In the genomic region with DNA sequence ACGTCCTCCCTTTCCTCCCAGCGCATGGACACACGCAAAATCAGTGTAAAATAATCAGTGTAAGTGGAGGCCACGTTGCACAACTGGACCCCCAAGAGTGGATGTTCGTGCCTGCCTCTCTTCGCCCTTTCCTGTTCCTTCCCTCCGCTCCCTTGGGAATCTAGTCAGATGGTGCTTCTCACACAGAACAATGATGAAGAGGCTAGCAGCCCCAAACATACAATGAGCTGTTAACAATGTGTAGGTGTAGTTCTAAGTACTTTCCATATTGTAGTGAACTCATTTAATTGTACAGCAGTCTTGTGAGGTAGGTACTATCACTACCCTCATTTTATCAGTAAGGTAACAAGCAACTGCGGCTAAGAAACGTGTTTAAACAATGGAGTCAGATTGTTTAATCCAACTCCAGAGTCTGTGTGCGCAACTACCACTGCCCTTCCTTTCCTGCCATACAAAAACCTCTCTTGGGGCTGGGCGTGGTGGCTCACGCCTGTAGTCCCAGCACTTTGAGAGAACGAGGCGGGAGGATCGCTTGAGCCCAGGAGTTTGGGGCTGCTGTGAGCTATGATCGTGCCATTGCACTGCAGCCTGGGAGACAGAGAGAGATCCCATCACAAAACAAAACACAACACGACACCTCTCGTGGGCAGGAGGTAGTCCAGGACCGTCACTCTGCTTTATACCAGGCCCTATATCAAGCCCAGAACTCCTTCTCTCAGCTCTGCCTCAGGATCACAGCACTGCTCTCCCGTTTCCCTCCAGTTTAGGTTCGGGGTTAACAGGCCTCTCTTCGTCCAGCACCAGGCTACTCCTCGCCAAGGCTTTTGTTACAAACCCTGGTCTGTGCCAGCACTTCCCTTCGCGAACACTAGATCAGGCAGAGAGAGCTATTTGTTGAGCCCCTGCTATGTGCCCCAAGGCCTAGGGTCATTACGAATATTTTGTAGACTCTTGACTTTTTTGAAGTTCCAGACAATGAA, we compare ENCODE assay signal across 8 cellular contexts. TPM values are rescaled to one million over a fixed set of nuclear protein-coding genes. Genes with fewer than 3 reads are reported as not detected.
A peak's percentile ranks its signal among the peaks of the same experiment; 100 is the strongest.
DNase-seq lines count a peak whose midpoint lies in the region; ATAC-seq and TF ChIP-seq lines count a peak whose summit lies in the region.

No MANE protein-coding gene starts in this region.

- H3K4me3 Mint-ChIP-seq in activated T-cell treated with anti-CD3 and anti-CD28 coated beads, Interleukin-2, amount 50 U/mL, for 24 hours, result peak overlapping the region; percentile 54
- H3K4me3 Mint-ChIP-seq in naive thymus-derived CD4-positive, alpha-beta T cell, result peak overlapping the region; percentile 73 to 85 (median 79)

- H3K27me3 Mint-ChIP-seq in activated T-cell treated with anti-CD3 and anti-CD28 coated beads, Interleukin-2, amount 50 U/mL, for 24 hours, result peaks cover 43% of the 10 kb centered on the region
- H3K27me3 Mint-ChIP-seq in naive thymus-derived CD4-positive, alpha-beta T cell, result peaks cover 28 to 45% (median 34%) of the 10 kb centered on the region in 5 donors

- H3K27ac ChIP-seq in SJSA1 (peak overlapping the region; percentile 76), esophagus muscularis mucosa (replicated peaks in 1 of 4) (peak overlapping the region; percentile 91 to 96 (median 92))
- H3K27ac ChIP-seq in naive thymus-derived CD4-positive, alpha-beta T cell (ENCODE audit: low read depth, low read length), result no peak overlapping the region

- peak overlapping the region; percentile 97 for H3K4me3 ChIP-seq in SJSA1
- peak overlapping the region; percentile 79 to 97 (median 96) for H3K4me3 ChIP-seq in esophagus muscularis mucosa
- no peak overlapping the region for H3K4me3 ChIP-seq in naive thymus-derived CD4-positive, alpha-beta T cell (ENCODE audit: low read length)

- H3K4me1 Mint-ChIP-seq in activated T-cell treated with anti-CD3 and anti-CD28 coated beads, Interleukin-2, amount 50 U/mL, for 24 hours (ENCODE audit: low read depth), result peaks cover 5% of the 10 kb centered on the region
- H3K4me1 Mint-ChIP-seq in naive thymus-derived CD4-positive, alpha-beta T cell, result peaks cover 4 to 7% (median 5%) of the 10 kb centered on the region in 7 donors

- no peaks in the 10 kb centered on the region for H3K27me3 ChIP-seq in SJSA1 (replicated peaks)
- H3K27me3 ChIP-seq in esophagus muscularis mucosa, result no peaks in the 10 kb centered on the region
- H3K27me3 ChIP-seq in naive thymus-derived CD4-positive, alpha-beta T cell (ENCODE audit: control insufficient read depth in 2 of 2, insufficient read depth in 2 of 2, low read length in 2 of 2), result no peaks in the 10 kb centered on the region

- H3K4me1 ChIP-seq in SJSA1 (replicated peaks) (peaks cover 15% of the 10 kb centered on the region), esophagus muscularis mucosa (peaks cover 17 to 30% (median 26%) of the 10 kb centered on the region in 4 donors)
- no peaks in the 10 kb centered on the region for H3K4me1 ChIP-seq in naive thymus-derived CD4-positive, alpha-beta T cell (ENCODE audit: control insufficient read depth in 2 of 2, insufficient read depth in 2 of 2, low read length in 2 of 2)

- CTCF ChIA-PET in naive thymus-derived CD4-positive, alpha-beta T cell (lab: Charles Lee), result interaction anchor here (0.6 to 0.9 kb wide), 3 partner anchors 112 to 159 kb away, joined by 3 read pairs; no protein-coding TSS in a partner anchor

- H3K9me3 ChIP-seq in SJSA1 (replicated peaks) (no peaks in the 10 kb centered on the region), esophagus muscularis mucosa (no peaks in the 10 kb centered on the region)
- H3K9me3 ChIP-seq in naive thymus-derived CD4-positive, alpha-beta T cell (ENCODE audit: control insufficient read depth in 2 of 3, low read length in 3 of 3), result no peaks in the 10 kb centered on the region

- no peak for TF ChIP-seq EP300 in esophagus muscularis mucosa (IDR thresholded peaks at IDR 0.05)

- H3K36me3 Mint-ChIP-seq in activated T-cell treated with anti-CD3 and anti-CD28 coated beads, Interleukin-2, amount 50 U/mL, for 24 hours (ENCODE audit: low read depth), result no peaks in the 10 kb centered on the region
- peaks cover 0 to 5% (median 4%) of the 10 kb centered on the region in 5 donors for H3K36me3 Mint-ChIP-seq in naive thymus-derived CD4-positive, alpha-beta T cell

- H3K27ac Mint-ChIP-seq in activated T-cell treated with anti-CD3 and anti-CD28 coated beads, Interleukin-2, amount 50 U/mL, for 24 hours, result no peak overlapping the region
- no peak overlapping the region for H3K27ac Mint-ChIP-seq in naive thymus-derived CD4-positive, alpha-beta T cell

- H3K36me3 ChIP-seq in SJSA1 (peaks cover 16% of the 10 kb centered on the region), esophagus muscularis mucosa (no peaks in the 10 kb centered on the region)
- H3K36me3 ChIP-seq in naive thymus-derived CD4-positive, alpha-beta T cell (ENCODE audit: control insufficient read depth in 2 of 3, insufficient read depth in 3 of 3, low read length in 3 of 3), result no peaks in the 10 kb centered on the region

- POLR2A ChIA-PET in naive thymus-derived CD4-positive, alpha-beta T cell (lab: Charles Lee), result no interaction called here

- DNase-seq in activated T-cell treated with anti-CD3 and anti-CD28 coated beads, Interleukin-2, amount 50 U/mL, for 24 hours, result no peak
- no peak for DNase-seq in activated T-cell treated with anti-CD3 and anti-CD28 coated beads for 4 hours
- peak in 1 of 2 experiments; percentile 50 for DNase-seq in SJSA1 (ENCODE audit: low read depth in 1 of 2, low spot score in 2 of 2)
- no peak for DNase-seq in esophagus muscularis mucosa (ENCODE audit: extremely low spot score)
- no peak for DNase-seq in naive thymus-derived CD4-positive, alpha-beta T cell
- DNase-seq in activated effector memory CD4-positive, alpha-beta T cell treated with anti-CD3 and anti-CD28 coated beads, Interleukin-2, amount 50 U/mL, for 16 hours, result no peak
- DNase-seq in NCI-H226, result no peak

- TF ChIP-seq CTCF in esophagus muscularis mucosa (IDR thresholded peaks at IDR 0.05), result no peak

- ATAC-seq in naive thymus-derived CD4-positive, alpha-beta T cell, result no peak
- no peak for ATAC-seq in HG03280 (IDR thresholded peaks at IDR 0.05; ENCODE audit: unreplicated experiment)

- 44% methylated on average over 22 of the region's 26 CpGs for WGBS in esophagus muscularis mucosa

- H3K9me3 Mint-ChIP-seq in activated T-cell treated with anti-CD3 and anti-CD28 coated beads, Interleukin-2, amount 50 U/mL, for 24 hours, result no peaks in the 10 kb centered on the region
- peaks cover 0 to 3% (median 0%) of the 10 kb centered on the region in 11 donors for H3K9me3 Mint-ChIP-seq in naive thymus-derived CD4-positive, alpha-beta T cell

- intact Hi-C loops in esophagus muscularis mucosa (cut with DNase I), result loop anchor here (1.0 to 5.0 kb wide), 2 partner anchors 16 to 104 kb away; partner anchors contain the start of gene NT5C3A
- intact Hi-C loops in naive thymus-derived CD4-positive, alpha-beta T cell (cut with micrococcal nuclease), result no loop called here

- TF ChIP-seq POLR2A in esophagus muscularis mucosa (IDR thresholded peaks at IDR 0.05; ENCODE audit: low read depth), result no peak

RNA-seq across cellular contexts. Expression of gene FKBP9, which starts 1.1 kb away (rescaled TPM):
- 207 and 234 TPM in 2 replicates for total RNA-seq in SJSA1 (2014; rRNA removed; shearing (Covaris generic))
- 100 to 1,000 TPM; 119 to 123 (median 122) TPM for total RNA-seq in esophagus muscularis mucosa
- 1 to 10 TPM in 1 of 5 experiments, under 1 TPM in 4; 0.32 to 3.4 (median 0.77) TPM for total RNA-seq in naive thymus-derived CD4-positive, alpha-beta T cell
- polyA plus RNA-seq in naive thymus-derived CD4-positive, alpha-beta T cell, result under 1 TPM in 1 of 2 donors, not detected in 1; 0.22 TPM

Comparison
In these comparisons a context has a peak if more than half of its experiments do, and no peak if none do; other contexts are left out.
1. RNA of gene FKBP9, which starts 1.1 kb away (total RNA-seq): 207 to 234 TPM in SJSA1 and 119 to 123 TPM in esophagus muscularis mucosa; 0.32 to 3.4 TPM in naive thymus-derived CD4-positive, alpha-beta T cell; every median in the first group is over 10 times any median in the second.